Comparison of ENCODE assay signal across 8 cellular contexts in the genomic region with DNA sequence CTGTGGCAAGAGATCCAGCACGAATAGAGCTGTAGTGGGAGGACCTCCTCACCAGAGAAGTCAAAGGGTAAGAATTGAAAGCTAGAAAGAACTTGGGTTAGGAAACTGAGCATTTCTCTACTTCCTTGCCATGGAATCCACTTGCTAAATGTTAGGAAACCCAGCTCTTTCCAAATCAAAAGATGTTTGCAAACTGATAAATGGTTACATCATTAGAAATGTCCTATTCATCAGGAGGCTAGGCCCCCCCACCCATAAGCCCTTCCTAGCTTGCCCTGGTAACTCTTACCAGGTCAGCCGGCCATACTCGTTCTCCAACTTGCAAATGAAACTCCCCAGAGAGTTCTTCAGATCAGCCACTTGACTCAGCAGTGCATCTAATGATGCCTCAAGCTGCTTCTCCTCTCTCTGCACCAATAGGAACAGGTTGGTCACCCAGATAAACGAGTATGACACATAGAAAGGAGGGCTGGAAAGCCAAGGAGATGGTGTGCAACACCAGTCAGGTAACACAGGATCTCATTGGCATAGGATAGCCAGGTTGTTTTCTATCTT. TPM values are rescaled to one million over a fixed set of nuclear protein-coding genes. Genes with fewer than 3 reads are reported as not detected.
A peak's percentile ranks its signal among the peaks of the same experiment; 100 is the strongest.
DNase-seq lines count a peak whose midpoint lies in the region; ATAC-seq and TF ChIP-seq lines count a peak whose summit lies in the region.

No MANE protein-coding gene starts in this region.

- TF ChIP-seq CTCF in WI38 (IDR thresholded peaks at IDR 0.05; ENCODE audit: low read depth, low read length) (no peak), fibroblast of mammary gland (conservative IDR thresholded peaks at IDR 0.05; ENCODE audit: control insufficient read depth, insufficient read depth, low read depth, low read length) (no peak), GM10248 (IDR thresholded peaks at IDR 0.05; ENCODE audit: control extremely low read depth, extremely low read depth, low read depth, missing control alignments) (no peak)

- H3K27me3 Mint-ChIP-seq in activated CD8-positive, alpha-beta memory T cell treated with anti-CD3 and anti-CD28 coated beads, Interleukin-2, amount 10 ng/mL, durations not matched to agents 7 days and 5 days, result no peaks in the 10 kb centered on the region
- no peaks in the 10 kb centered on the region for H3K27me3 Mint-ChIP-seq in stimulated activated naive B cell treated with anti-CD40 and anti-IgM and Interleukin-4, amounts not matched to agents 10 μg/mL and 1 μg/mL and 100 μg/mL, for 72 hours

- no peak for DNase-seq in activated CD8-positive, alpha-beta memory T cell treated with anti-CD3 and anti-CD28 coated beads, Interleukin-2, amount 10 ng/mL, durations not matched to agents 7 days and 5 days
- no peak for DNase-seq in activated CD8-positive, alpha-beta memory T cell treated with anti-CD3 and anti-CD28 coated beads for 24 hours
- DNase-seq in fibroblast of mammary gland (ENCODE audit: low read depth), result peak; percentile 50
- DNase-seq in stimulated activated naive B cell treated with anti-CD40 and anti-IgM and Interleukin-4, amounts not matched to agents 10 μg/mL and 1 μg/mL and 100 μg/mL, for 72 hours, result no peak
- no peak for DNase-seq in GM10248 (ENCODE audit: extremely low spot score)
- DNase-seq in GF-D8 (lab: John Stamatoyannopoulos, UW), result no peak
- no peak for DNase-seq in retina

- peaks cover 34% of the 10 kb centered on the region for H3K36me3 Mint-ChIP-seq in activated CD8-positive, alpha-beta memory T cell treated with anti-CD3 and anti-CD28 coated beads, Interleukin-2, amount 10 ng/mL, durations not matched to agents 7 days and 5 days
- H3K36me3 Mint-ChIP-seq in stimulated activated naive B cell treated with anti-CD40 and anti-IgM and Interleukin-4, amounts not matched to agents 10 μg/mL and 1 μg/mL and 100 μg/mL, for 72 hours, result peaks cover 23 to 38% of the 10 kb centered on the region in 2 donors

- H3K9me3 Mint-ChIP-seq in activated CD8-positive, alpha-beta memory T cell treated with anti-CD3 and anti-CD28 coated beads, Interleukin-2, amount 10 ng/mL, durations not matched to agents 7 days and 5 days (ENCODE audit: low read depth), result no peaks in the 10 kb centered on the region
- no peaks in the 10 kb centered on the region for H3K9me3 Mint-ChIP-seq in stimulated activated naive B cell treated with anti-CD40 and anti-IgM and Interleukin-4, amounts not matched to agents 10 μg/mL and 1 μg/mL and 100 μg/mL, for 72 hours

- CTCF ChIA-PET in activated CD8-positive, alpha-beta memory T cell treated with anti-CD3 and anti-CD28 coated beads, Interleukin-2, amount 10 ng/mL, durations not matched to agents 7 days and 5 days (lab: Charles Lee), result interaction anchor here (0.8 to 3.3 kb wide), 4 partner anchors 20 to 161 kb away, joined by 3 to 12 read pairs (median 5); partner anchors contain the start of gene ELOVL1
- CTCF ChIA-PET in GM10248 (lab: Yijun Ruan, JAX), result interaction anchor here (0.8 to 1.8 kb wide), 4 partner anchors 10 to 27 kb away, joined by 3 to 7 read pairs (median 4); no protein-coding TSS in a partner anchor

- H3K27ac Mint-ChIP-seq in activated CD8-positive, alpha-beta memory T cell treated with anti-CD3 and anti-CD28 coated beads, Interleukin-2, amount 10 ng/mL, durations not matched to agents 7 days and 5 days, result peak overlapping the region; percentile 33
- H3K27ac Mint-ChIP-seq in stimulated activated naive B cell treated with anti-CD40 and anti-IgM and Interleukin-4, amounts not matched to agents 10 μg/mL and 1 μg/mL and 100 μg/mL, for 72 hours, result peak overlapping the region; percentile 96

- H3K4me3 ChIP-seq in WI38 (ENCODE audit: low read depth, low read length) (peak overlapping the region; percentile 77), fibroblast of mammary gland (ENCODE audit: control insufficient read depth, low read depth, low read length) (peak overlapping the region; percentile 99)

- POLR2A ChIA-PET in GM10248 (lab: Yijun Ruan, JAX), result interaction anchor here (1.0 to 1.1 kb wide), 2 partner anchors 11 to 20 kb away, joined by 3 read pairs; partner anchors contain the start of gene ELOVL1

- H3K4me1 Mint-ChIP-seq in activated CD8-positive, alpha-beta memory T cell treated with anti-CD3 and anti-CD28 coated beads, Interleukin-2, amount 10 ng/mL, durations not matched to agents 7 days and 5 days, result peaks cover 35% of the 10 kb centered on the region
- H3K4me1 Mint-ChIP-seq in stimulated activated naive B cell treated with anti-CD40 and anti-IgM and Interleukin-4, amounts not matched to agents 10 μg/mL and 1 μg/mL and 100 μg/mL, for 72 hours, result peaks cover 23 to 25% of the 10 kb centered on the region in 2 donors

- ATAC-seq in activated CD8-positive, alpha-beta memory T cell treated with anti-CD3 and anti-CD28 coated beads, Interleukin-2, amount 10 ng/mL, durations not matched to agents 7 days and 5 days, result no peak
- ATAC-seq in stimulated activated naive B cell treated with anti-CD40 and anti-IgM and Interleukin-4, amounts not matched to agents 10 μg/mL and 1 μg/mL and 100 μg/mL, for 72 hours (replicated peaks), result no peak

- H3K4me3 Mint-ChIP-seq in activated CD8-positive, alpha-beta memory T cell treated with anti-CD3 and anti-CD28 coated beads, Interleukin-2, amount 10 ng/mL, durations not matched to agents 7 days and 5 days, result peak overlapping the region; percentile 100
- peak overlapping the region; percentile 96 to 99 for H3K4me3 Mint-ChIP-seq in stimulated activated naive B cell treated with anti-CD40 and anti-IgM and Interleukin-4, amounts not matched to agents 10 μg/mL and 1 μg/mL and 100 μg/mL, for 72 hours

RNA-seq across cellular contexts. Expression of gene MED8, which starts 1.5 kb away (rescaled TPM):
- 10 to 100 TPM; 38.7 to 43.6 TPM for total RNA-seq in activated CD8-positive, alpha-beta memory T cell treated with anti-CD3 and anti-CD28 coated beads, Interleukin-2, amount 10 ng/mL, durations not matched to agents 7 days and 5 days

RNA-seq across cellular contexts. Expression of gene SZT2, which starts 1.6 kb away (rescaled TPM):
- total RNA-seq in activated CD8-positive, alpha-beta memory T cell treated with anti-CD3 and anti-CD28 coated beads, Interleukin-2, amount 10 ng/mL, durations not matched to agents 7 days and 5 days, result 10 to 100 TPM; 52.2 to 60.2 TPM

RNA-seq across cellular contexts. Expression of gene ELOVL1, which starts 20.3 kb away (rescaled TPM):
- 10 to 100 TPM; 64.4 to 74.2 TPM for total RNA-seq in activated CD8-positive, alpha-beta memory T cell treated with anti-CD3 and anti-CD28 coated beads, Interleukin-2, amount 10 ng/mL, durations not matched to agents 7 days and 5 days

RNA-seq across cellular contexts. Expression of gene CDC20, which starts 29.3 kb away (rescaled TPM):
- total RNA-seq in activated CD8-positive, alpha-beta memory T cell treated with anti-CD3 and anti-CD28 coated beads, Interleukin-2, amount 10 ng/mL, durations not matched to agents 7 days and 5 days, result 100 to 1,000 TPM; 188 to 194 TPM

RNA-seq across cellular contexts. Expression of gene MPL, which starts 50.5 kb away (rescaled TPM):
- not detected for total RNA-seq in activated CD8-positive, alpha-beta memory T cell treated with anti-CD3 and anti-CD28 coated beads, Interleukin-2, amount 10 ng/mL, durations not matched to agents 7 days and 5 days
